ENCODE assay signal across 18 cellular contexts in genomic region chr5:61732376-61732775, GRCh38.
A peak's percentile ranks its signal among the peaks of the same experiment; 100 is the strongest.
DNase-seq lines count a peak whose midpoint lies in the region; ATAC-seq and TF ChIP-seq lines count a peak whose summit lies in the region.
"Had no signal": no experiment of that assay in that cellular context is flagged by ENCODE, and none has a peak within 500 bp of the region (broad histone marks: within the 10 kb centered on the region; RNA-seq: fewer than 3 reads in every experiment).

No MANE protein-coding gene starts in this region.

- DNase-seq in left ventricle myocardium superior (peak; percentile 30), heart right ventricle (no peak), fibroblast of the aortic adventitia (ENCODE audit: low read depth) (peak; percentile 1), neural crest cell (ENCODE audit: low read depth, low spot score) (peak; percentile 29), thoracic aorta (ENCODE audit: low spot score) (no peak), endothelial cell (ENCODE audit: low spot score) (no peak)
- DNase-seq in stimulated activated effector memory CD8-positive, alpha-beta T cell treated with anti-CD3 and anti-CD28 coated beads, Interleukin-12 subunit alpha, Interleukin-12 subunit beta, amount 100 ng/mL, for 72 hours (ENCODE audit: low spot score in 2 of 2) = no peak
- DNase-seq in stimulated activated naive CD8-positive, alpha-beta T cell treated with anti-CD3 and anti-CD28 coated beads, Interleukin-15, Interleukin-2, amounts not matched to agents 100 U/mL and 50 U/mL, for 24 hours = no peak
- DNase-seq: ACHN; activated CD4-positive, alpha-beta T cell treated with anti-CD3 and anti-CD28 coated beads, Interleukin-2, amount 50 U/mL, for 48 hours; Calu3; erythroblast; naive thymus-derived CD4-positive, alpha-beta T cell; NCI-H1105 treated with DMSO at 0.1 percent for 48 hours; NCI-H446; upper lobe of right lung had no signal

- H3K4me3 Mint-ChIP-seq in neural crest cell = peak overlapping the region; percentile 59
- no peak overlapping the region for H3K4me3 Mint-ChIP-seq in stimulated activated effector memory CD8-positive, alpha-beta T cell treated with anti-CD3 and anti-CD28 coated beads, Interleukin-12 subunit alpha, Interleukin-12 subunit beta, amount 100 ng/mL, for 72 hours
- no peak overlapping the region for H3K4me3 Mint-ChIP-seq in endothelial cell (ENCODE audit: unreplicated experiment)
- H3K4me3 Mint-ChIP-seq: activated T-helper 17 cell treated with anti-CD3 and anti-CD28 coated beads, Interleukin-2, amount 50 U/mL, for 72 hours; IgD-negative memory B cell; naive thymus-derived CD4-positive, alpha-beta T cell had no signal

- H3K4me1 ChIP-seq in heart right ventricle = no peaks in the 10 kb centered on the region
- no peaks in the 10 kb centered on the region for H3K4me1 ChIP-seq in thoracic aorta (ENCODE audit: control insufficient read depth in 1 of 2, low read depth in 2 of 2)
- H3K4me1 ChIP-seq: upper lobe of right lung had no signal

- H3K9me3 ChIP-seq in heart right ventricle = no peaks in the 10 kb centered on the region
- no peaks in the 10 kb centered on the region for H3K9me3 ChIP-seq in thoracic aorta
- H3K9me3 ChIP-seq: upper lobe of right lung had no signal

- H3K36me3 Mint-ChIP-seq in neural crest cell (ENCODE audit: low read depth) = no peaks in the 10 kb centered on the region
- no peaks in the 10 kb centered on the region for H3K36me3 Mint-ChIP-seq in stimulated activated effector memory CD8-positive, alpha-beta T cell treated with anti-CD3 and anti-CD28 coated beads, Interleukin-12 subunit alpha, Interleukin-12 subunit beta, amount 100 ng/mL, for 72 hours
- no peaks in the 10 kb centered on the region for H3K36me3 Mint-ChIP-seq in endothelial cell (ENCODE audit: low read depth, unreplicated experiment)
- H3K36me3 Mint-ChIP-seq: IgD-negative memory B cell; naive thymus-derived CD4-positive, alpha-beta T cell had no signal

- peaks cover 0 to 34% (median 7%) of the 10 kb centered on the region in 7 donors for H3K27me3 ChIP-seq in heart right ventricle
- no peaks in the 10 kb centered on the region for H3K27me3 ChIP-seq in thoracic aorta (replicated peaks; ENCODE audit: insufficient read depth)
- H3K27me3 ChIP-seq: upper lobe of right lung had no signal

- H3K27ac ChIP-seq in heart right ventricle (no peak overlapping the region), thoracic aorta (no peak overlapping the region)
- H3K27ac ChIP-seq: upper lobe of right lung had no signal

- H3K4me3 ChIP-seq in heart right ventricle (peak overlapping the region in 1 of 10 donors; percentile 3), fibroblast of the aortic adventitia (ENCODE audit: low read depth, low read length) (no peak overlapping the region), thoracic aorta (peak overlapping the region; percentile 48)
- H3K4me3 ChIP-seq: upper lobe of right lung had no signal

- ATAC-seq in left ventricle myocardium superior (no peak), heart right ventricle (no peak), thoracic aorta (ENCODE audit: insufficient number of reproducible peaks, low FRiP score, low read depth) (no peak)
- no peak for ATAC-seq in stimulated activated effector memory CD8-positive, alpha-beta T cell treated with anti-CD3 and anti-CD28 coated beads, Interleukin-12 subunit alpha, Interleukin-12 subunit beta, amount 100 ng/mL, for 72 hours
- no peak for ATAC-seq in stimulated activated naive CD8-positive, alpha-beta T cell treated with anti-CD3 and anti-CD28 coated beads, Interleukin-15, Interleukin-2, amounts not matched to agents 100 U/mL and 50 U/mL, for 24 hours
- ATAC-seq: activated T-helper 17 cell treated with anti-CD3 and anti-CD28 coated beads, Interleukin-2, amount 50 U/mL, for 72 hours; naive thymus-derived CD4-positive, alpha-beta T cell; upper lobe of right lung had no signal

- no peak for TF ChIP-seq CTCF in heart right ventricle (IDR thresholded peaks at IDR 0.05)
- TF ChIP-seq CTCF in fibroblast of the aortic adventitia (IDR thresholded peaks at IDR 0.05; ENCODE audit: insufficient read depth, low read length) = no peak
- no peak for TF ChIP-seq CTCF in neural crest cell (conservative IDR thresholded peaks at IDR 0.05)
- TF ChIP-seq CTCF in thoracic aorta (IDR thresholded peaks at IDR 0.05) = no peak
- no peak for TF ChIP-seq CTCF in endothelial cell (IDR thresholded peaks at IDR 0.05; ENCODE audit: unreplicated experiment)

- no peaks in the 10 kb centered on the region for H3K9me3 Mint-ChIP-seq in neural crest cell
- no peaks in the 10 kb centered on the region for H3K9me3 Mint-ChIP-seq in stimulated activated effector memory CD8-positive, alpha-beta T cell treated with anti-CD3 and anti-CD28 coated beads, Interleukin-12 subunit alpha, Interleukin-12 subunit beta, amount 100 ng/mL, for 72 hours
- H3K9me3 Mint-ChIP-seq in endothelial cell (ENCODE audit: unreplicated experiment) = no peaks in the 10 kb centered on the region
- H3K9me3 Mint-ChIP-seq: activated T-helper 17 cell treated with anti-CD3 and anti-CD28 coated beads, Interleukin-2, amount 50 U/mL, for 72 hours had no signal

- H3K27ac Mint-ChIP-seq in neural crest cell (ENCODE audit: unreplicated experiment) = peak overlapping the region; percentile 20
- no peak overlapping the region for H3K27ac Mint-ChIP-seq in stimulated activated effector memory CD8-positive, alpha-beta T cell treated with anti-CD3 and anti-CD28 coated beads, Interleukin-12 subunit alpha, Interleukin-12 subunit beta, amount 100 ng/mL, for 72 hours
- no peak overlapping the region for H3K27ac Mint-ChIP-seq in endothelial cell (ENCODE audit: unreplicated experiment)
- H3K27ac Mint-ChIP-seq: activated T-helper 17 cell treated with anti-CD3 and anti-CD28 coated beads, Interleukin-2, amount 50 U/mL, for 72 hours; IgD-negative memory B cell; naive thymus-derived CD4-positive, alpha-beta T cell had no signal

- 33 to 40% methylated on average over 12 of the region's 12 CpGs for whole genome bisulfite sequencing in heart right ventricle, 2 donors

- peaks cover 12% of the 10 kb centered on the region for H3K27me3 Mint-ChIP-seq in neural crest cell (ENCODE audit: low read depth)
- peaks cover 10% of the 10 kb centered on the region for H3K27me3 Mint-ChIP-seq in endothelial cell (ENCODE audit: unreplicated experiment)

- intact Hi-C loops in left ventricle myocardium superior (cut with micrococcal nuclease) (no loop called here), heart right ventricle (cut with DNase I) (no loop called here)

- H3K4me1 Mint-ChIP-seq in neural crest cell (peaks cover 61% of the 10 kb centered on the region), endothelial cell (ENCODE audit: unreplicated experiment) (peaks cover 11% of the 10 kb centered on the region)
- H3K4me1 Mint-ChIP-seq in stimulated activated effector memory CD8-positive, alpha-beta T cell treated with anti-CD3 and anti-CD28 coated beads, Interleukin-12 subunit alpha, Interleukin-12 subunit beta, amount 100 ng/mL, for 72 hours = no peaks in the 10 kb centered on the region
- H3K4me1 Mint-ChIP-seq: activated T-helper 17 cell treated with anti-CD3 and anti-CD28 coated beads, Interleukin-2, amount 50 U/mL, for 72 hours; IgD-negative memory B cell; naive thymus-derived CD4-positive, alpha-beta T cell had no signal

- H3K36me3 ChIP-seq in heart right ventricle (no peaks in the 10 kb centered on the region), thoracic aorta (no peaks in the 10 kb centered on the region)
- H3K36me3 ChIP-seq: upper lobe of right lung had no signal

Comparison
In these comparisons a context has a peak if more than half of its experiments do, and no peak if none do; other contexts are left out.
1. DNase-seq: peak in left ventricle myocardium superior (single experiment), fibroblast of the aortic adventitia (single experiment) and neural crest cell (single experiment); none in heart right ventricle (0 of 2), thoracic aorta (single experiment), stimulated activated effector memory CD8-positive, alpha-beta T cell treated with anti-CD3 and anti-CD28 coated beads, Interleukin-12 subunit alpha, Interleukin-12 subunit beta, amount 100 ng/mL, for 72 hours (0 of 2), stimulated activated naive CD8-positive, alpha-beta T cell treated with anti-CD3 and anti-CD28 coated beads, Interleukin-15, Interleukin-2, amounts not matched to agents 100 U/mL and 50 U/mL, for 24 hours (single experiment) and endothelial cell (single experiment).